ENCODE assay signal across 19 cellular contexts in genomic region chr11:88537613-88538012, GRCh38.
DNase-seq lines count a peak whose midpoint lies in the region; ATAC-seq, FAIRE-seq and TF ChIP-seq lines count a peak whose summit lies in the region.
"Had no signal": no experiment of that assay in that cellular context is flagged by ENCODE, and none has a peak within 500 bp of the region (broad histone marks: within the 10 kb centered on the region; RNA-seq: fewer than 3 reads in every experiment).

No MANE protein-coding gene starts in this region.

- H3K36me3 ChIP-seq in mammary epithelial cell (ENCODE audit: insufficient read depth, low read length) (no peaks in the 10 kb centered on the region), breast epithelium (no peaks in the 10 kb centered on the region), kidney (ENCODE audit: control insufficient read depth in 1 of 2, insufficient read depth in 2 of 2, low read length in 2 of 2) (no peaks in the 10 kb centered on the region)

- intact Hi-C loops in mammary epithelial cell (cut with micrococcal nuclease) (loop anchor here (1.0 kb wide), 1 partner anchor 117 kb away; no protein-coding TSS in a partner anchor), breast epithelium (cut with DNase I; ENCODE audit: low total_unique reads) (no loop called here), kidney (cut with DNase I) (no loop called here)

- H3K36me3 Mint-ChIP-seq in T-helper 17 cell (ENCODE audit: low read depth) (peaks cover 2% of the 10 kb centered on the region), mesothelial cell of epicardium (peaks cover 6% of the 10 kb centered on the region)

- H3K4me1 Mint-ChIP-seq in T-helper 17 cell: no peaks in the 10 kb centered on the region
- H3K4me1 Mint-ChIP-seq in mesothelial cell of epicardium: peaks cover 48% of the 10 kb centered on the region
- H3K4me1 Mint-ChIP-seq: GM23338 had no signal

- TF ChIP-seq POLR2A in breast epithelium (IDR thresholded peaks at IDR 0.05): no peak

- H3K4me1 ChIP-seq in mammary epithelial cell (ENCODE audit: insufficient read depth, low read length) (peaks cover 45% of the 10 kb centered on the region), breast epithelium (no peaks in the 10 kb centered on the region), kidney (ENCODE audit: control insufficient read depth in 1 of 2, insufficient read depth in 1 of 2, low read depth in 1 of 2, low read length in 2 of 2) (no peaks in the 10 kb centered on the region)

- no peak overlapping the region for H3K4me3 Mint-ChIP-seq in T-helper 17 cell
- H3K4me3 Mint-ChIP-seq in mesothelial cell of epicardium: no peak overlapping the region
- H3K4me3 Mint-ChIP-seq: GM23338 had no signal

- CTCF ChIA-PET in mammary epithelial cell (lab: Charles Lee; ENCODE audit: low non-redundant PET): interaction anchor here (0.6 to 0.7 kb wide), 2 partner anchors 8 to 521 kb away, joined by 3 to 4 read pairs; no protein-coding TSS in a partner anchor

- H3K4me3 ChIP-seq in mammary epithelial cell (replicated peaks in 1 of 3; ENCODE audit: insufficient read depth in 1 of 3, low read depth in 2 of 3, low read length in 3 of 3): no peak overlapping the region
- H3K4me3 ChIP-seq in breast epithelium: no peak overlapping the region
- no peak overlapping the region for H3K4me3 ChIP-seq in kidney (ENCODE audit: low read length in 2 of 2)
- H3K4me3 ChIP-seq: GM23338 had no signal

- H3K9me3 Mint-ChIP-seq in mesothelial cell of epicardium: peaks cover 8% of the 10 kb centered on the region
- H3K9me3 Mint-ChIP-seq: GM23338 had no signal

- peaks cover 40% of the 10 kb centered on the region for H3K27me3 Mint-ChIP-seq in T-helper 17 cell
- no peaks in the 10 kb centered on the region for H3K27me3 Mint-ChIP-seq in mesothelial cell of epicardium (ENCODE audit: low read depth)

- no peaks in the 10 kb centered on the region for H4K20me1 ChIP-seq in mammary epithelial cell (ENCODE audit: insufficient read depth, low read length)

- no peak for FAIRE-seq in kidney (lab: Jason Lieb, UNC)

- TF ChIP-seq CTCF in mammary epithelial cell (conservative IDR thresholded peaks at IDR 0.05 in 1 of 2, IDR thresholded peaks at IDR 0.05 in 1 of 2; ENCODE audit: extremely low read depth in 1 of 2, insufficient read depth in 1 of 2, low read depth in 1 of 2, low read length in 2 of 2) (no peak), breast epithelium (IDR thresholded peaks at IDR 0.05) (no peak), mesothelial cell of epicardium (IDR thresholded peaks at IDR 0.05; ENCODE audit: unreplicated experiment) (no peak), kidney (IDR thresholded peaks at IDR 0.05; ENCODE audit: borderline replicate concordance, extremely low read depth, insufficient read depth) (no peak), GM10266 (IDR thresholded peaks at IDR 0.05; ENCODE audit: control insufficient read depth, insufficient read depth, low read depth, missing control alignments) (no peak)

- H3K9ac ChIP-seq in mammary epithelial cell (ENCODE audit: insufficient read depth, low read length) (no peak overlapping the region), kidney (ENCODE audit: low read length in 2 of 2) (no peak overlapping the region)

- in situ Hi-C loops in mammary epithelial cell (cut with MboI; ENCODE audit: low sequenced_read_pairs in 2 of 2): loop anchor here (10.0 to 25.0 kb wide), 3 partner anchors 213 to 1075 kb away; no protein-coding TSS in a partner anchor

- H3K27me3 ChIP-seq in mammary epithelial cell (ENCODE audit: insufficient read depth, low read length) (no peaks in the 10 kb centered on the region), breast epithelium (no peaks in the 10 kb centered on the region)

- no peak for ATAC-seq in T-helper 17 cell
- ATAC-seq in GM21367 (IDR thresholded peaks at IDR 0.05; ENCODE audit: unreplicated experiment): no peak
- ATAC-seq: GM23338 had no signal

- H3K27ac ChIP-seq in mammary epithelial cell (ENCODE audit: insufficient read depth, low read depth, low read length): peak overlapping the region; percentile 92
- H3K27ac ChIP-seq in breast epithelium: no peak overlapping the region
- no peak overlapping the region for H3K27ac ChIP-seq in kidney (ENCODE audit: low read depth in 2 of 2, low read length in 2 of 2)
- H3K27ac ChIP-seq: 22Rv1, C4-2B had no signal

- H3K9me3 ChIP-seq in mammary epithelial cell (replicated peaks; ENCODE audit: insufficient read depth, low read length): peaks cover 5% of the 10 kb centered on the region
- no peaks in the 10 kb centered on the region for H3K9me3 ChIP-seq in breast epithelium
- no peaks in the 10 kb centered on the region for H3K9me3 ChIP-seq in T-helper 17 cell (ENCODE audit: control insufficient read depth, low read length, poor library complexity, severe bottlenecking)
- no peaks in the 10 kb centered on the region for H3K9me3 ChIP-seq in kidney (ENCODE audit: control insufficient read depth in 1 of 2, low read length in 2 of 2)

- no peaks in the 10 kb centered on the region for H3K79me2 ChIP-seq in mammary epithelial cell (ENCODE audit: insufficient read depth, low read length)

- DNase-seq in mammary epithelial cell (no peak), breast epithelium (ENCODE audit: low spot score in 2 of 2) (no peak), T-helper 17 cell (no peak), mesothelial cell of epicardium (ENCODE audit: low spot score in 2 of 2, unreplicated experiment in 2 of 2) (no peak), kidney (no peak), AG08396 (ENCODE audit: low spot score) (no peak), GM10266 (ENCODE audit: extremely low spot score) (no peak)
- DNase-seq: DMS79, Karpas-422, MV-4-11, NCI-H1694, NCI-H2081, NCI-H2171 treated with DMSO at 0.1 percent for 48 hours, NCI-H524 treated with DMSO at 0.1 percent for 48 hours, SHP77 had no signal

- H3K27ac Mint-ChIP-seq in T-helper 17 cell (peak overlapping the region; percentile 24), mesothelial cell of epicardium (peak overlapping the region; percentile 5)
- H3K27ac Mint-ChIP-seq: GM23338 had no signal

- dilution Hi-C loops in mammary epithelial cell (cut with HindIII; ENCODE audit: low sequenced_read_pairs): loop anchor here (25.0 kb wide), 1 partner anchor 525 kb away; no protein-coding TSS in a partner anchor

- WGBS in mammary epithelial cell (ENCODE audit: low coverage, missing lambda C conversion rate): 60% methylated on average over 2 of the region's 2 CpGs

- H2AFZ ChIP-seq in mammary epithelial cell (ENCODE audit: low read depth, low read length): no peak overlapping the region
- H2AFZ ChIP-seq: GM23338 had no signal

- H3K4me2 ChIP-seq in mammary epithelial cell (ENCODE audit: insufficient read depth, low read depth, low read length): peak overlapping the region; percentile 53
- H3K4me2 ChIP-seq: GM23338 had no signal

- BruUV-seq in mammary epithelial cell (replicated peaks; lab: Mats Ljungman, UMichigan): no TSS peak
